Comparison of ENCODE assay signal across 8 cellular contexts in the genomic region with DNA sequence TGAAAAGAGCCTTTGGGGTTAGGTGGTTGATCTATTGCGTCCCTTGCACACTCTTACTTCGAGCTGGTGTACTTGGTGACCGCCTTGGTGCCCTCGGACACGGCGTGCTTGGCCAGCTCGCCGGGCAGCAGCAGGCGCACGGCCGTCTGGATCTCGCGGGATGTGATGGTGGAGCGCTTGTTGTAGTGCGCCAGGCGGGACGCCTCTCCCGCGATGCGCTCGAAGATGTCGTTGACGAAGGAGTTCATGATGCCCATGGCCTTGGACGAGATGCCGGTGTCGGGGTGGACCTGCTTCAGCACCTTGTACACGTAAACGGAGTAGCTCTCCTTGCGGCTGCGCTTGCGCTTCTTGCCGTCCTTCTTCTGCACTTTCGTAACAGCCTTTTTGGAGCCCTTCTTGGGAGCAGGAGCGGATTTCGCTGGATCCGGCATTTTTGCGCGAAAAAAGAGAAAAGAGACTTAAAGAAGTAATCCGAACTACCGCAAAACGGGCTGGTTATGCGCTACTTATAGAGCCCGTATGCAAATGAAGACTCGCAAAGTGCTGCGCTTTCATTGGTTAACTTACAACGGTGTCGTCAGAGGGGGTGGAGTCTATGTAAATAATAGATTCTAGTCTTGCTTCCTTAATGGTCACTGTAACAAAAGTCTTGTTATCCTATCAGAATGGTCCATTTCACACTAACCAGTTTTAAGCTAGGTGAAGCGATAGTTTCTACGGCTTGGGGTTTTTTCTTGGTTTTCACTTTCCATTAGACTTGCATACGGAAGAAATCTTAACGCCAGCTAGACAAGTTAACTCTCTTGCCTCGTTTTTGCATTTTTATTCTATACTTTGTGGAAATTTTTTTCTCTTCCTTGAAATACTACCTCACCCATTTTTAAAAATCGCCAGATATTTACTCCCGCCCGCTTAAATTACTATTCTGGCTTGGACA. TPM values are rescaled to one million over a fixed set of nuclear protein-coding genes. Genes with fewer than 3 reads are reported as not detected.
DNase-seq lines count a peak whose midpoint lies in the region; ATAC-seq and TF ChIP-seq lines count a peak whose summit lies in the region.
"Not testable (repeated sequence)": the region's sequence is repeated elsewhere in the genome, so short reads cannot be mapped to it uniquely, and the experiment has no call there.

No MANE protein-coding gene starts in this region.

- not testable (repeated sequence) for H3K36me3 Mint-ChIP-seq in activated naive CD8-positive, alpha-beta T cell treated with anti-CD3 and anti-CD28 coated beads, Interleukin-2, amount 10 ng/mL, durations not matched to agents 7 days and 5 days

- not testable (repeated sequence) for H3K27me3 ChIP-seq in parathyroid adenoma (ENCODE audit: control insufficient read depth, insufficient read depth, low read length); thyroid gland

- intact Hi-C loops in Right ventricle myocardium superior (cut with DNase I); thyroid gland (cut with DNase I): not testable (repeated sequence)

- peak overlapping the region; percentile 69 for H2AFZ ChIP-seq in parathyroid adenoma

- peak overlapping the region; percentile 66 for H3K4me3 ChIP-seq in parathyroid adenoma (ENCODE audit: low read depth, low read length)
- peak overlapping the region; percentile 21 to 39 (median 36) for H3K4me3 ChIP-seq in thyroid gland (replicated peaks in 1 of 3)

- not testable (repeated sequence) for H3K4me1 ChIP-seq in parathyroid adenoma, thyroid gland

- H3K4me2 ChIP-seq in parathyroid adenoma (ENCODE audit: low read length): peak overlapping the region; percentile 58

- H3K4me3 Mint-ChIP-seq in activated naive CD8-positive, alpha-beta T cell treated with anti-CD3 and anti-CD28 coated beads, Interleukin-2, amount 10 ng/mL, durations not matched to agents 7 days and 5 days: peak overlapping the region; percentile 86

- TF ChIP-seq POLR2A in thyroid gland (IDR thresholded peaks at IDR 0.05): peak in 1 of 2 donors; percentile 94

- not testable (repeated sequence) for H3K9ac ChIP-seq in parathyroid adenoma

- H3K27ac ChIP-seq in parathyroid adenoma (peak overlapping the region; percentile 88), thyroid gland (peak overlapping the region; percentile 75 to 80 (median 76))

- not testable (repeated sequence) for H3K27me3 Mint-ChIP-seq in activated naive CD8-positive, alpha-beta T cell treated with anti-CD3 and anti-CD28 coated beads, Interleukin-2, amount 10 ng/mL, durations not matched to agents 7 days and 5 days

- H3K36me3 ChIP-seq in parathyroid adenoma (ENCODE audit: control insufficient read depth, insufficient read depth, low read length); thyroid gland: not testable (repeated sequence)

- H3K4me1 Mint-ChIP-seq in activated naive CD8-positive, alpha-beta T cell treated with anti-CD3 and anti-CD28 coated beads, Interleukin-2, amount 10 ng/mL, durations not matched to agents 7 days and 5 days: not testable (repeated sequence)

- not testable (repeated sequence) for H3K79me2 ChIP-seq in parathyroid adenoma

- DNase-seq in GM10266 (ENCODE audit: extremely low spot score): peak; percentile 53
- peak; percentile 85 for DNase-seq in NCI-H128 (lab: John Stamatoyannopoulos, UW; ENCODE audit: unreplicated experiment)
- peak; percentile 93 for DNase-seq in SKM-1 treated with dmso at 0.1 percent for 144 hours (lab: John Stamatoyannopoulos, UW; ENCODE audit: unreplicated experiment)
- peak; percentile 76 for DNase-seq in activated naive CD8-positive, alpha-beta T cell treated with anti-CD3 and anti-CD28 coated beads, Interleukin-2, amount 10 ng/mL, durations not matched to agents 7 days and 5 days
- peak; percentile 71 for DNase-seq in Right ventricle myocardium superior
- peak; percentile 83 for DNase-seq in thyroid gland

- ATAC-seq in HG02759 (IDR thresholded peaks at IDR 0.05; ENCODE audit: unreplicated experiment) (peak; percentile 86), Right ventricle myocardium superior (ENCODE audit: poor library complexity) (peak; percentile 96)
- peak; percentile 84 for ATAC-seq in activated naive CD8-positive, alpha-beta T cell treated with anti-CD3 and anti-CD28 coated beads, Interleukin-2, amount 10 ng/mL, durations not matched to agents 7 days and 5 days (ENCODE audit: low read depth)

- 1% methylated on average over 26 to 40 of the region's 55 CpGs for WGBS in thyroid gland, 2 donors

- TF ChIP-seq CTCF in GM10266 (IDR thresholded peaks at IDR 0.05; ENCODE audit: control insufficient read depth, insufficient read depth, low read depth, missing control alignments); parathyroid adenoma (IDR thresholded peaks at IDR 0.05): not testable (repeated sequence)
- peak in 1 of 6 experiments; percentile 10 for TF ChIP-seq CTCF in thyroid gland (IDR thresholded peaks at IDR 0.05)

- H3K27ac Mint-ChIP-seq in activated naive CD8-positive, alpha-beta T cell treated with anti-CD3 and anti-CD28 coated beads, Interleukin-2, amount 10 ng/mL, durations not matched to agents 7 days and 5 days: peak overlapping the region; percentile 99

- H3K9me3 ChIP-seq in parathyroid adenoma (ENCODE audit: control insufficient read depth, low read length); thyroid gland: not testable (repeated sequence)

- POLR2A ChIA-PET in activated naive CD8-positive, alpha-beta T cell treated with anti-CD3 and anti-CD28 coated beads, Interleukin-2, amount 10 ng/mL, durations not matched to agents 7 days and 5 days (lab: Charles Lee): interaction anchor here (1.9 to 2.3 kb wide), 3 partner anchors 32 to 75 kb away, joined by 6 to 30 read pairs (median 10); a partner anchor contains a TSS

- H3K9me3 Mint-ChIP-seq in activated naive CD8-positive, alpha-beta T cell treated with anti-CD3 and anti-CD28 coated beads, Interleukin-2, amount 10 ng/mL, durations not matched to agents 7 days and 5 days: not testable (repeated sequence)

RNA-seq across cellular contexts. Expression of a gene that starts 29.7 kb away (rescaled TPM):
- 1 to 10 TPM in 1 of 2 experiments, under 1 TPM in 1; 0.48 to 1.2 TPM for total RNA-seq in activated naive CD8-positive, alpha-beta T cell treated with anti-CD3 and anti-CD28 coated beads, Interleukin-2, amount 10 ng/mL, durations not matched to agents 7 days and 5 days
- 0.46 TPM for total RNA-seq in Right ventricle myocardium superior
- 10 to 100 TPM in 1 of 4 donors, 1 to 10 TPM in 3; 2.1 to 13.5 (median 2.4) TPM for total RNA-seq in thyroid gland

Comparison
In these comparisons a context has a peak if more than half of its experiments do, and no peak if none do; other contexts are left out.
1. Peak in every context shown above with its lines: DNase-seq, ATAC-seq, H3K4me3 ChIP-seq and H3K27ac ChIP-seq.